8 cellular contexts compared by ENCODE assay signal in genomic region chr2:159516241-159516758, GRCh38.
DNase-seq lines count a peak whose midpoint lies in the region; ATAC-seq and TF ChIP-seq lines count a peak whose summit lies in the region.

No MANE protein-coding gene starts in this region.

- peak overlapping the region; percentile 42 for H3K9ac ChIP-seq in HUES6 (ENCODE audit: low read length)
- H3K9ac ChIP-seq in OCI-LY1 (ENCODE audit: low read length): peak overlapping the region; percentile 76

- peak overlapping the region; percentile 91 for H3K4me2 ChIP-seq in OCI-LY1 (ENCODE audit: low read length)

- 0 out of 2 replicates have a peak, but pooled peaks have one; percentile 16 for TF ChIP-seq CTCF in OCI-LY1 (IDR thresholded peaks at IDR 0.05; ENCODE audit: low read length)
- no peak for TF ChIP-seq CTCF in cardiac fibroblast (IDR thresholded peaks at IDR 0.05; ENCODE audit: low read depth, low read length)
- peak in 1 of 7 experiments; percentile 21 for TF ChIP-seq CTCF in stomach (IDR thresholded peaks at IDR 0.05)

- intact Hi-C loops in stomach (cut with DNase I; ENCODE audit: low total_unique reads): no loop called here

- TF ChIP-seq EP300 in stomach (IDR thresholded peaks at IDR 0.05): no peak

- no peaks in the 10 kb centered on the region for H3K9me2 ChIP-seq in OCI-LY1 (ENCODE audit: low read depth, low read length)

- ATAC-seq in GM21576 (IDR thresholded peaks at IDR 0.05; ENCODE audit: unreplicated experiment): peak; percentile 86

- H3K9me3 ChIP-seq in HUES6 (ENCODE audit: control insufficient read depth, insufficient read depth, low read depth, low read length) (no peaks in the 10 kb centered on the region), OCI-LY1 (ENCODE audit: low read length) (no peaks in the 10 kb centered on the region), stomach (no peaks in the 10 kb centered on the region)

- no peaks in the 10 kb centered on the region; the same call in 1 of the 2 replicates for H3F3A ChIP-seq in OCI-LY1 (ENCODE audit: insufficient read depth, low read length)

- no peaks in the 10 kb centered on the region for H4K20me1 ChIP-seq in OCI-LY1 (ENCODE audit: insufficient read depth, low read length)

- WGBS in stomach, 5 donors: 1 to 11% (median 5%) methylated on average over 6 of the region's 6 CpGs

- peak overlapping the region; percentile 76 for H2AFZ ChIP-seq in OCI-LY1 (ENCODE audit: low read length)

- peak overlapping the region; percentile 57 for H3K27ac ChIP-seq in HUES6 (ENCODE audit: low read depth, low read length)
- H3K27ac ChIP-seq in OCI-LY1 (ENCODE audit: low read depth, low read length, poor library complexity, severe bottlenecking): peak overlapping the region; percentile 79
- peak overlapping the region; percentile 62 for H3K27ac ChIP-seq in layer of hippocampus (ENCODE audit: low read depth, low read length)
- peak overlapping the region in 4 of 5 donors; percentile 68 to 83 (median 78) for H3K27ac ChIP-seq in stomach

- peaks cover 11% of the 10 kb centered on the region for H3K4me1 ChIP-seq in HUES6 (ENCODE audit: control insufficient read depth, insufficient read depth, low read length)
- H3K4me1 ChIP-seq in OCI-LY1 (ENCODE audit: insufficient read depth, low read length, severe bottlenecking): peaks cover 47% of the 10 kb centered on the region
- H3K4me1 ChIP-seq in stomach: peaks cover 8 to 66% (median 43%) of the 10 kb centered on the region in 4 donors

- DNase-seq in SKM-1 treated with dmso at 0.1 percent for 144 hours (lab: John Stamatoyannopoulos, UW; ENCODE audit: unreplicated experiment): peak; percentile 17
- no peak for DNase-seq in SKM-1 (lab: John Stamatoyannopoulos, UW; ENCODE audit: unreplicated experiment)
- DNase-seq in cardiac fibroblast (ENCODE audit: low read depth in 2 of 2): peak; percentile 40 to 56
- no peak for DNase-seq in stomach

- H3K4me3 ChIP-seq in HUES6 (ENCODE audit: low read depth, low read length) (peak overlapping the region; percentile 41), OCI-LY1 (ENCODE audit: low read depth, low read length, poor library complexity, severe bottlenecking) (peak overlapping the region; percentile 66), cardiac fibroblast (replicated peaks in 1 of 2; ENCODE audit: low read depth in 2 of 2, low read length in 2 of 2) (peak overlapping the region; percentile 19 to 50), stomach (peak overlapping the region; percentile 27 to 43 (median 38))

- H3K27me3 ChIP-seq in HUES6 (ENCODE audit: control insufficient read depth, insufficient read depth, low read length): no peaks in the 10 kb centered on the region
- no peaks in the 10 kb centered on the region for H3K27me3 ChIP-seq in OCI-LY1 (ENCODE audit: insufficient read depth, low read length)
- H3K27me3 ChIP-seq in layer of hippocampus (ENCODE audit: control insufficient read depth, insufficient read depth, low read length): no peaks in the 10 kb centered on the region
- no peaks in the 10 kb centered on the region for H3K27me3 ChIP-seq in stomach

- TF ChIP-seq POLR2A in stomach (IDR thresholded peaks at IDR 0.05): no peak

- H3K79me2 ChIP-seq in OCI-LY1 (ENCODE audit: insufficient read depth, low read length): peaks cover 16% of the 10 kb centered on the region

- H3K36me3 ChIP-seq in HUES6 (ENCODE audit: control insufficient read depth, insufficient read depth, low read length) (no peaks in the 10 kb centered on the region), OCI-LY1 (ENCODE audit: insufficient read depth, low read length) (no peaks in the 10 kb centered on the region), stomach (no peaks in the 10 kb centered on the region)

Comparison
In these comparisons a context has a peak if more than half of its experiments do, and no peak if none do; other contexts are left out.
1. DNase-seq: peak in SKM-1 treated with dmso at 0.1 percent for 144 hours (single experiment) and cardiac fibroblast (2 of 2); none in SKM-1 (single experiment) and stomach (single experiment).
2. Peak in every context shown above with its lines, with median percentiles within 50 percentile points of each other: H3K27ac ChIP-seq and H3K4me3 ChIP-seq.